In the genomic region with DNA sequence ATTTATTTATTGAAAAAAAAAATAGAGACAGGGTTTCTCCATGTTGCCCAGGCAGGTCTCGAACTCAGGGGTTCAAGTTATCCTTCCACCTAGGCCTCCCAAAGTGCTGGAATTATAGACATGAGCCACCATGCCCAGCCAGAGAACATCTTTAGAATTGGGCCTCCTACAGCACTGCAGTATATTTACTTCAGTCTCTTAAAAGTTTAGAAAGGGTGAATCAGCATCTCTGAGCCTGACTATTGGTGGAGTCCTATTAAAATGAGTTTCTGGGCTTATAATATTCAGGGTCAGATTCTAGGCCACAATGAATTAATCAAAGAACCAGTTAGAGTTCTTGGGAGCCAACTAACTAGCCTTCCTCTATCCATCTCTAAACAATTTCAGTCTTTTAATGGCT, we compare ENCODE assay signal across 20 cellular contexts. TPM values are rescaled to one million over a fixed set of nuclear protein-coding genes. Genes with fewer than 3 reads are reported as not detected.
DNase-seq lines count a peak whose midpoint lies in the region; ATAC-seq and TF ChIP-seq lines count a peak whose summit lies in the region.
"Had no signal": no experiment of that assay in that cellular context is flagged by ENCODE, and none has a peak within 500 bp of the region (broad histone marks: within the 10 kb centered on the region; RNA-seq: fewer than 3 reads in every experiment).

No MANE protein-coding gene starts in this region.

- no peaks in the 10 kb centered on the region for H3K9me3 ChIP-seq in mucosa of descending colon
- H3K9me3 ChIP-seq: A549, esophagus muscularis mucosa, left ventricle myocardium inferior had no signal

- H3K36me3 ChIP-seq in mucosa of descending colon (ENCODE audit: low read depth): no peaks in the 10 kb centered on the region

- H3K9me3 Mint-ChIP-seq in activated CD4-positive, alpha-beta T cell treated with anti-CD3 and anti-CD28 coated beads, Interleukin-2, amount 10 ng/mL, durations not matched to agents 24 days and 14 days: no peaks in the 10 kb centered on the region
- H3K9me3 Mint-ChIP-seq in activated CD4-positive, alpha-beta memory T cell treated with anti-CD3 and anti-CD28 coated beads for 36 hours: no peaks in the 10 kb centered on the region
- H3K9me3 Mint-ChIP-seq: CD8-positive, alpha-beta memory T cell; naive thymus-derived CD8-positive, alpha-beta T cell had no signal

- ATAC-seq in mucosa of descending colon: no peak
- ATAC-seq: naive thymus-derived CD8-positive, alpha-beta T cell had no signal

- TF ChIP-seq CTCF in coronary artery (IDR thresholded peaks at IDR 0.05) (no peak), mucosa of descending colon (IDR thresholded peaks at IDR 0.05) (no peak)

- intact Hi-C loops in activated CD4-positive, alpha-beta T cell treated with anti-CD3 and anti-CD28 coated beads, Interleukin-2, amount 10 ng/mL, durations not matched to agents 24 days and 14 days (cut with micrococcal nuclease): no loop called here
- intact Hi-C loops in activated CD4-positive, alpha-beta memory T cell treated with anti-CD3 and anti-CD28 coated beads for 36 hours (cut with micrococcal nuclease): no loop called here
- intact Hi-C loops in mucosa of descending colon (cut with DNase I, micrococcal nuclease): no loop called here

- H3K27ac ChIP-seq in coronary artery (peak overlapping the region; percentile 25 to 67), skin epidermis (peak overlapping the region in 11 of 21 experiments; percentile 3 to 75 (median 55))
- H3K27ac ChIP-seq: esophagus muscularis mucosa, left ventricle myocardium inferior had no signal

- no peak for DNase-seq in activated CD4-positive, alpha-beta T cell treated with anti-CD3 and anti-CD28 coated beads, Interleukin-2, amount 10 ng/mL, durations not matched to agents 24 days and 14 days
- DNase-seq in activated CD4-positive, alpha-beta T cell treated with anti-CD3 and anti-CD28 coated beads for 1 hour: no peak
- DNase-seq in activated CD4-positive, alpha-beta memory T cell treated with anti-CD3 and anti-CD28 coated beads for 36 hours: no peak
- DNase-seq in coronary artery (ENCODE audit: low spot score) (no peak), mucosa of descending colon (no peak), kidney tubule cell (ENCODE audit: low spot score) (no peak), NCI-H146 (lab: John Stamatoyannopoulos, UW) (no peak)
- DNase-seq: activated CD4-positive, alpha-beta T cell treated with anti-CD3 and anti-CD28 coated beads for 4 hours; activated naive CD4-positive, alpha-beta T cell treated with anti-CD3 and anti-CD28 coated beads, Interleukin-2, amount 50 U/mL, for 16 hours; CD8-positive, alpha-beta memory T cell; Kasumi-1; left ventricle myocardium inferior; naive thymus-derived CD8-positive, alpha-beta T cell; NCI-H187; stimulated activated CD4-positive, alpha-beta T cell treated with anti-CD3 and anti-CD28 coated beads, Interleukin-2, amount 100 ng/mL, for 48 hours had no signal

- POLR2A ChIA-PET in activated CD4-positive, alpha-beta memory T cell treated with anti-CD3 and anti-CD28 coated beads for 36 hours (lab: Charles Lee): interaction anchor here (1.0 to 2.4 kb wide), 10 partner anchors 21 to 175 kb away, joined by 4 to 15 read pairs (median 5); a partner anchor contains a TSS

- H3K27ac Mint-ChIP-seq in activated CD4-positive, alpha-beta T cell treated with anti-CD3 and anti-CD28 coated beads, Interleukin-2, amount 10 ng/mL, durations not matched to agents 24 days and 14 days: peak overlapping the region; percentile 93
- peak overlapping the region; percentile 97 for H3K27ac Mint-ChIP-seq in activated CD4-positive, alpha-beta memory T cell treated with anti-CD3 and anti-CD28 coated beads for 36 hours

- H3K4me3 Mint-ChIP-seq in activated CD4-positive, alpha-beta T cell treated with anti-CD3 and anti-CD28 coated beads, Interleukin-2, amount 10 ng/mL, durations not matched to agents 24 days and 14 days: peak overlapping the region; percentile 52
- H3K4me3 Mint-ChIP-seq in activated CD4-positive, alpha-beta memory T cell treated with anti-CD3 and anti-CD28 coated beads for 36 hours: no peak overlapping the region
- H3K4me3 Mint-ChIP-seq: CD8-positive, alpha-beta memory T cell; naive thymus-derived CD8-positive, alpha-beta T cell had no signal

- H3K4me3 ChIP-seq in coronary artery (no peak overlapping the region), skin epidermis (no peak overlapping the region), mucosa of descending colon (no peak overlapping the region)
- H3K4me3 ChIP-seq: A549, esophagus muscularis mucosa, left ventricle myocardium inferior had no signal

- H3K27me3 Mint-ChIP-seq in activated CD4-positive, alpha-beta T cell treated with anti-CD3 and anti-CD28 coated beads, Interleukin-2, amount 10 ng/mL, durations not matched to agents 24 days and 14 days: no peaks in the 10 kb centered on the region
- H3K27me3 Mint-ChIP-seq in activated CD4-positive, alpha-beta memory T cell treated with anti-CD3 and anti-CD28 coated beads for 36 hours: no peaks in the 10 kb centered on the region
- H3K27me3 Mint-ChIP-seq: CD8-positive, alpha-beta memory T cell; naive thymus-derived CD8-positive, alpha-beta T cell had no signal

- peaks cover 27% of the 10 kb centered on the region for H3K4me1 Mint-ChIP-seq in activated CD4-positive, alpha-beta T cell treated with anti-CD3 and anti-CD28 coated beads, Interleukin-2, amount 10 ng/mL, durations not matched to agents 24 days and 14 days
- peaks cover 32% of the 10 kb centered on the region for H3K4me1 Mint-ChIP-seq in activated CD4-positive, alpha-beta memory T cell treated with anti-CD3 and anti-CD28 coated beads for 36 hours (ENCODE audit: low read depth)

- no peaks in the 10 kb centered on the region for H3K4me1 ChIP-seq in mucosa of descending colon (ENCODE audit: low read depth)
- H3K4me1 ChIP-seq: esophagus muscularis mucosa had no signal

- CTCF ChIA-PET in activated CD4-positive, alpha-beta memory T cell treated with anti-CD3 and anti-CD28 coated beads for 36 hours (lab: Charles Lee): interaction anchor here (0.8 to 1.6 kb wide), 8 partner anchors 11 to 304 kb away, joined by 3 to 4 read pairs (median 3); a partner anchor contains a TSS

- H3K36me3 Mint-ChIP-seq in activated CD4-positive, alpha-beta T cell treated with anti-CD3 and anti-CD28 coated beads, Interleukin-2, amount 10 ng/mL, durations not matched to agents 24 days and 14 days (ENCODE audit: low read depth): peaks cover 48% of the 10 kb centered on the region
- H3K36me3 Mint-ChIP-seq in activated CD4-positive, alpha-beta memory T cell treated with anti-CD3 and anti-CD28 coated beads for 36 hours: peaks cover 50% of the 10 kb centered on the region

RNA-seq across cellular contexts. Expression of a gene that starts 22.8 kb away (rescaled TPM):
- 43.2 and 46.7 TPM in 2 replicates for total RNA-seq in activated CD4-positive, alpha-beta T cell treated with anti-CD3 and anti-CD28 coated beads, Interleukin-2, amount 10 ng/mL, durations not matched to agents 24 days and 14 days
- 10 to 100 TPM; 35.8 to 36.5 TPM for total RNA-seq in activated CD4-positive, alpha-beta memory T cell treated with anti-CD3 and anti-CD28 coated beads for 36 hours
- total RNA-seq in mucosa of descending colon: 10 to 100 TPM; 22.8 to 29.6 (median 28.0) TPM

RNA-seq across cellular contexts. Expression of a gene that starts 22.8 kb away (rescaled TPM):
- 120 and 122 TPM in 2 replicates for total RNA-seq in activated CD4-positive, alpha-beta T cell treated with anti-CD3 and anti-CD28 coated beads, Interleukin-2, amount 10 ng/mL, durations not matched to agents 24 days and 14 days
- 10 to 100 TPM; 58.2 to 64.4 TPM for total RNA-seq in activated CD4-positive, alpha-beta memory T cell treated with anti-CD3 and anti-CD28 coated beads for 36 hours
- total RNA-seq in mucosa of descending colon: 10 to 100 TPM; 58.5 to 64.1 (median 60.3) TPM

RNA-seq across cellular contexts. Expression of a gene that starts 53.7 kb away (rescaled TPM):
- not detected in 2 replicates for total RNA-seq in activated CD4-positive, alpha-beta T cell treated with anti-CD3 and anti-CD28 coated beads, Interleukin-2, amount 10 ng/mL, durations not matched to agents 24 days and 14 days
- total RNA-seq in activated CD4-positive, alpha-beta memory T cell treated with anti-CD3 and anti-CD28 coated beads for 36 hours: not detected
- not detected for total RNA-seq in mucosa of descending colon
- total RNA-seq: CD8-positive, alpha-beta memory T cell; esophagus muscularis mucosa; left ventricle myocardium inferior; naive thymus-derived CD8-positive, alpha-beta T cell; NCI-H460; urinary bladder had no signal
